In the genomic region with DNA sequence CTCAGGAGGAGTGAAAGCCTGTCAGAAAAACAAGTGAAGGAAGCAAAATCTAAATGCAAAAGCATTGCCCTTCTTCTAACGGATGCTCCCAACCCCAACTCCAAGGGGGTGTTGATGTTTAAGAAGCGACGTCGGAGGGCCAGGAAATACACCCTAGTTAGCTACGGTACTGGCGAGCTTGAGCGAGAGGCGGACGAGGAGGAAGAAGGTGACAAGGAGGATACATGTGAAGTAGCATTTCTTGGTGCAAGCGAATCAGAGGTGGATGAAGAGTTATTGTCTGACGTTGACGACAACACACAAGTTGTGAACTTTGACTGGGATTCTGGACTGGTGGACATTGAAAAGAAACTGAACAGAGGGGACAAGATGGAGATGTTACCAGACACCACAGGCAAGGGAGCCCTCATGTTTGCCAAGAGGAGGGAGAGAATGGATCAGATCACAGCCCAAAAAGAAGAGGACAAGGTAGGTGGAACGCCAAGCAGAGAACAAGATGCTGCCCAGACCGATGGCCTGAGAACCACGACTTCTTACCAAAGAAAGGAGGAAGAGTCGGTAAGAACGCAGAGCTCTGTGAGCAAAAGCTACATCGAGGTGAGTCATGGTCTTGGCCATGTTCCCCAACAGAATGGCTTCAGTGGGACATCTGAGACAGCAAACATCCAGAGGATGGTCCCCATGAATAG, we compare ENCODE assay signal across 1 cellular context.
TF ChIP-seq lines count a peak whose summit lies in the region.

No MANE protein-coding gene starts in this region.

TF ChIP-seq in WTC11, 78 proteins besides CTCF, POLR2A, EP300 and RAD21 (continued from another document):
- no peak for TF ChIP-seq ZNF532 (CRISPR knock-in tag; IDR thresholded peaks at IDR 0.05; ENCODE audit: borderline replicate concordance)
